In the genomic region with DNA sequence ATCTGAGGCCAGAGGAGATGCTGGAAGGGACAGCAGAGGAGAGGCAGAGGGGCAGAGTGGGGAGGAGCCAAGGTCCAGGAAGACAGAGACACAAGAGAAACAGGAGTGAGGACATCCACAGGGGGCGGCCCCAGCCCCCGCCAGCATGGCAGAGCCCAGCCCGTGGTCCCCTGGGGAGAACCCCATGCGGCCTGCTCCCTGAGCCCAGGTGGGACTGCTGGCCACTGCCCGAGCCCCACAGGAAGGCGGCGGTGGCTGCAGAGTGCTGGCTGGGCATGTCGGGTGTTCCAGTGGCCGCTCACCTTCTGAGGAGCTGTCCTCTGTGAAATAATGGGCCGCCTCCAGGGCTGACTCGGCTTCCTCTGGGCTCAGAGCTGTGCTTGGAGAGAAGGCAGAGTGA, we compare ENCODE assay signal across 20 cellular contexts. TPM values are rescaled to one million over a fixed set of nuclear protein-coding genes. Genes with fewer than 3 reads are reported as not detected.
DNase-seq lines count a peak whose midpoint lies in the region; ATAC-seq and TF ChIP-seq lines count a peak whose summit lies in the region.
"Had no signal": no experiment of that assay in that cellular context is flagged by ENCODE, and none has a peak within 500 bp of the region (broad histone marks: within the 10 kb centered on the region; RNA-seq: fewer than 3 reads in every experiment).

No MANE protein-coding gene starts in this region.

- H3K27me3 ChIP-seq in H7 (ENCODE audit: control insufficient read depth, insufficient read depth, low read length) (no peaks in the 10 kb centered on the region), neuronal stem cell (ENCODE audit: control insufficient read depth in 3 of 3, insufficient read depth in 3 of 3, low read depth in 1 of 3, low read length in 3 of 3) (no peaks in the 10 kb centered on the region), Caco-2 (replicated peaks; ENCODE audit: control insufficient read depth, insufficient read depth, low read length) (no peaks in the 10 kb centered on the region)
- H3K27me3 ChIP-seq: neural progenitor cell, uterus had no signal

- no peak overlapping the region for H3K18ac ChIP-seq in neuronal stem cell (ENCODE audit: low read length)

- peak overlapping the region; percentile 21 for H2AK5ac ChIP-seq in neuronal stem cell (ENCODE audit: low read depth, low read length)

- CTCF ChIA-PET in activated CD4-positive, alpha-beta T cell treated with anti-CD3 and anti-CD28 coated beads, Interleukin-2, amount 10 ng/mL, durations not matched to agents 7 days and 5 days (lab: Charles Lee), result interaction anchor here (1.0 kb wide), 1 partner anchor 23 kb away, joined by 3 read pairs; no protein-coding TSS in a partner anchor
- CTCF ChIA-PET in Caco-2 (lab: Charles Lee), result interaction anchor here (1.4 kb wide), 1 partner anchor 42 kb away, joined by 4 read pairs; no protein-coding TSS in a partner anchor

- H3K9ac ChIP-seq in neuronal stem cell (ENCODE audit: low read depth, low read length, poor library complexity), result no peak overlapping the region
- H3K9ac ChIP-seq: neural progenitor cell had no signal

- no peak overlapping the region for H3K4ac ChIP-seq in neuronal stem cell (ENCODE audit: low read length)

- no peaks in the 10 kb centered on the region for H3K9me3 Mint-ChIP-seq in activated CD4-positive, alpha-beta T cell treated with anti-CD3 and anti-CD28 coated beads, Interleukin-2, amount 10 ng/mL, durations not matched to agents 7 days and 5 days
- H3K9me3 Mint-ChIP-seq in chondrocyte (ENCODE audit: low read depth) (no peaks in the 10 kb centered on the region), Caco-2 (ENCODE audit: unreplicated experiment) (no peaks in the 10 kb centered on the region)
- H3K9me3 Mint-ChIP-seq: activated CD4-positive, alpha-beta memory T cell treated with anti-CD3 and anti-CD28 coated beads for 36 hours; activated naive CD8-positive, alpha-beta T cell treated with anti-CD3 and anti-CD28 coated beads, Interleukin-2, amount 10 ng/mL, durations not matched to agents 7 days and 5 days; neural progenitor cell; T-helper 1 cell treated with Interleukin-12 subunit alpha and Interleukin-12 subunit beta and Interleukin-4 antibody, amounts not matched to agents 30 μg/mL and 1 μg/mL, for 36 hours had no signal

- H3K27ac ChIP-seq in neuronal stem cell (replicated peaks; ENCODE audit: low read length), result no peak overlapping the region
- H3K27ac ChIP-seq: neural progenitor cell, uterus had no signal

- H4K91ac ChIP-seq in neuronal stem cell (ENCODE audit: low read depth, low read length, poor library complexity), result no peak overlapping the region

- H3K36me3 ChIP-seq in H7 (replicated peaks; ENCODE audit: control insufficient read depth, insufficient read depth, low read length), result peaks cover 24% of the 10 kb centered on the region
- peaks cover 47 to 86% of the 10 kb centered on the region in 2 donors for H3K36me3 ChIP-seq in neuronal stem cell (replicated peaks in 1 of 2; ENCODE audit: control insufficient read depth in 2 of 2, insufficient read depth in 2 of 2, low read length in 2 of 2)
- H3K36me3 ChIP-seq in Caco-2 (ENCODE audit: control insufficient read depth, insufficient read depth, low read length), result peaks cover 6% of the 10 kb centered on the region
- H3K36me3 ChIP-seq: neural progenitor cell, uterus had no signal

- H3K27me3 Mint-ChIP-seq in activated CD4-positive, alpha-beta T cell treated with anti-CD3 and anti-CD28 coated beads, Interleukin-2, amount 10 ng/mL, durations not matched to agents 7 days and 5 days, result no peaks in the 10 kb centered on the region
- H3K27me3 Mint-ChIP-seq in chondrocyte (ENCODE audit: low read depth) (no peaks in the 10 kb centered on the region), Caco-2 (ENCODE audit: insufficient read depth, unreplicated experiment) (no peaks in the 10 kb centered on the region)
- H3K27me3 Mint-ChIP-seq: activated CD4-positive, alpha-beta memory T cell treated with anti-CD3 and anti-CD28 coated beads for 36 hours; activated naive CD8-positive, alpha-beta T cell treated with anti-CD3 and anti-CD28 coated beads, Interleukin-2, amount 10 ng/mL, durations not matched to agents 7 days and 5 days had no signal

- no peak overlapping the region for H3K4me3 Mint-ChIP-seq in activated CD4-positive, alpha-beta T cell treated with anti-CD3 and anti-CD28 coated beads, Interleukin-2, amount 10 ng/mL, durations not matched to agents 7 days and 5 days
- H3K4me3 Mint-ChIP-seq in chondrocyte (ENCODE audit: unreplicated experiment), result no peak overlapping the region
- no peak overlapping the region for H3K4me3 Mint-ChIP-seq in Caco-2 (ENCODE audit: unreplicated experiment)
- H3K4me3 Mint-ChIP-seq: activated CD4-positive, alpha-beta memory T cell treated with anti-CD3 and anti-CD28 coated beads for 36 hours; activated naive CD8-positive, alpha-beta T cell treated with anti-CD3 and anti-CD28 coated beads, Interleukin-2, amount 10 ng/mL, durations not matched to agents 7 days and 5 days; brain; neural progenitor cell; T-helper 1 cell treated with Interleukin-12 subunit alpha and Interleukin-12 subunit beta and Interleukin-4 antibody, amounts not matched to agents 30 μg/mL and 1 μg/mL, for 36 hours had no signal

- intact Hi-C loops in Caco-2 (cut with micrococcal nuclease; ENCODE audit: unreplicated experiment), result no loop called here

- H3K27ac Mint-ChIP-seq in activated CD4-positive, alpha-beta T cell treated with anti-CD3 and anti-CD28 coated beads, Interleukin-2, amount 10 ng/mL, durations not matched to agents 7 days and 5 days, result peak overlapping the region; percentile 54
- H3K27ac Mint-ChIP-seq in chondrocyte (ENCODE audit: unreplicated experiment) (no peak overlapping the region), Caco-2 (ENCODE audit: unreplicated experiment) (no peak overlapping the region)
- H3K27ac Mint-ChIP-seq: activated CD4-positive, alpha-beta memory T cell treated with anti-CD3 and anti-CD28 coated beads for 36 hours; activated naive CD8-positive, alpha-beta T cell treated with anti-CD3 and anti-CD28 coated beads, Interleukin-2, amount 10 ng/mL, durations not matched to agents 7 days and 5 days; T-helper 1 cell treated with Interleukin-12 subunit alpha and Interleukin-12 subunit beta and Interleukin-4 antibody, amounts not matched to agents 30 μg/mL and 1 μg/mL, for 36 hours had no signal

- H2BK5ac ChIP-seq in neuronal stem cell (ENCODE audit: low read length), result no peak overlapping the region

- H3K36me3 Mint-ChIP-seq in activated CD4-positive, alpha-beta T cell treated with anti-CD3 and anti-CD28 coated beads, Interleukin-2, amount 10 ng/mL, durations not matched to agents 7 days and 5 days (ENCODE audit: low read depth), result peaks cover 17% of the 10 kb centered on the region
- H3K36me3 Mint-ChIP-seq in chondrocyte (ENCODE audit: low read depth), result peaks cover 20% of the 10 kb centered on the region
- peaks cover 48% of the 10 kb centered on the region for H3K36me3 Mint-ChIP-seq in Caco-2 (ENCODE audit: insufficient read depth, unreplicated experiment)

- H3K4me1 ChIP-seq in neuronal stem cell (ENCODE audit: control insufficient read depth in 2 of 2, insufficient read depth in 1 of 2, low read depth in 1 of 2, low read length in 2 of 2), result peaks cover 0 to 15% of the 10 kb centered on the region in 2 donors
- H3K4me1 ChIP-seq in Caco-2, result no peaks in the 10 kb centered on the region
- H3K4me1 ChIP-seq: uterus had no signal

- no peak overlapping the region for H3K4me3 ChIP-seq in H7 (ENCODE audit: insufficient read depth, low read depth, low read length)
- no peak overlapping the region for H3K4me3 ChIP-seq in neuronal stem cell (ENCODE audit: low read length in 2 of 2)
- H3K4me3 ChIP-seq in Caco-2 (ENCODE audit: low read depth, low read length), result no peak overlapping the region
- H3K4me3 ChIP-seq: neural progenitor cell, uterus had no signal

- H2BK15ac ChIP-seq in neuronal stem cell (ENCODE audit: low read length), result no peak overlapping the region

- peaks cover 4% of the 10 kb centered on the region for H3K79me1 ChIP-seq in neuronal stem cell (ENCODE audit: low read depth, low read length)

- H3K9me3 ChIP-seq in neuronal stem cell (replicated peaks in 1 of 2; ENCODE audit: control insufficient read depth in 2 of 2, insufficient read depth in 1 of 2, low read depth in 1 of 2, low read length in 2 of 2), result peaks cover 0 to under 1% of the 10 kb centered on the region in 2 donors
- no peaks in the 10 kb centered on the region for H3K9me3 ChIP-seq in Caco-2
- H3K9me3 ChIP-seq: uterus had no signal

- no peak overlapping the region for H3K23ac ChIP-seq in neuronal stem cell (ENCODE audit: low read depth, low read length, poor library complexity)

- no peak for ATAC-seq in GM18909 (IDR thresholded peaks at IDR 0.05; ENCODE audit: poor library complexity, unreplicated experiment)
- ATAC-seq: left colon had no signal

- no peak for TF ChIP-seq CTCF in chondrocyte (IDR thresholded peaks at IDR 0.05)
- TF ChIP-seq CTCF in Caco-2 (IDR thresholded peaks at IDR 0.05; ENCODE audit: insufficient read depth in 1 of 2, low read depth in 1 of 2, low read length in 1 of 2, severe bottlenecking in 1 of 2, unreplicated experiment in 1 of 2), result no peak

- H2AFZ ChIP-seq in neuronal stem cell (ENCODE audit: low read length), result no peak overlapping the region
- H2AFZ ChIP-seq: neural progenitor cell had no signal

- H4K8ac ChIP-seq in neuronal stem cell (ENCODE audit: low read depth, low read length), result no peak overlapping the region

- no peak overlapping the region for H2BK12ac ChIP-seq in neuronal stem cell (ENCODE audit: low read length)

- POLR2A ChIA-PET in activated CD4-positive, alpha-beta T cell treated with anti-CD3 and anti-CD28 coated beads, Interleukin-2, amount 10 ng/mL, durations not matched to agents 7 days and 5 days (lab: Charles Lee), result no interaction called here
- POLR2A ChIA-PET in Caco-2 (lab: Charles Lee), result no interaction called here

- no peak overlapping the region for H3K14ac ChIP-seq in neuronal stem cell (ENCODE audit: low read length)

- no CpG with 5 or more reads among the region's 11 CpGs for WGBS in neuronal stem cell (ENCODE audit: extremely low coverage in 2 of 2, insufficient read length in 2 of 2, insufficient replicate concordance in 1 of 2), 2 donors

- H3K4me1 Mint-ChIP-seq in activated CD4-positive, alpha-beta T cell treated with anti-CD3 and anti-CD28 coated beads, Interleukin-2, amount 10 ng/mL, durations not matched to agents 7 days and 5 days, result no peaks in the 10 kb centered on the region
- no peaks in the 10 kb centered on the region for H3K4me1 Mint-ChIP-seq in chondrocyte (ENCODE audit: low read depth)
- H3K4me1 Mint-ChIP-seq in Caco-2 (ENCODE audit: low read depth, unreplicated experiment), result no peaks in the 10 kb centered on the region
- H3K4me1 Mint-ChIP-seq: activated naive CD8-positive, alpha-beta T cell treated with anti-CD3 and anti-CD28 coated beads, Interleukin-2, amount 10 ng/mL, durations not matched to agents 7 days and 5 days; brain had no signal

- no peak for DNase-seq in activated CD4-positive, alpha-beta T cell treated with anti-CD3 and anti-CD28 coated beads, Interleukin-2, amount 10 ng/mL, durations not matched to agents 7 days and 5 days
- no peak for DNase-seq in activated CD4-positive, alpha-beta T cell treated with anti-CD3 and anti-CD28 coated beads for 1 hour
- DNase-seq in H7 (peak; percentile 67), chondrocyte (ENCODE audit: low spot score) (peak; percentile 72), neuronal stem cell (ENCODE audit: low spot score) (no peak), Kasumi-1 (lab: John Stamatoyannopoulos, UW) (no peak), Caco-2 (no peak)
- DNase-seq: activated naive CD8-positive, alpha-beta T cell treated with anti-CD3 and anti-CD28 coated beads, Interleukin-2, amount 10 ng/mL, durations not matched to agents 7 days and 5 days; activated T-cell treated with anti-CD3 and anti-CD28 coated beads, Interleukin-2, amount 50 U/mL, for 1 hour; left colon; NCI-H1436; NCI-H2171 treated with DMSO at 0.1 percent for 48 hours; SHP77 treated with DMSO at 0.1 percent for 48 hours; stimulated activated CD8-positive, alpha-beta memory T cell treated with anti-CD3 and anti-CD28 coated beads, Interleukin-4, amount 100 ng/mL, for 48 hours; uterus had no signal

- BruUV-seq in Caco-2 (replicated peaks; lab: Mats Ljungman, UMichigan), result no TSS peak

- no peak overlapping the region for H2BK120ac ChIP-seq in neuronal stem cell (ENCODE audit: low read depth, low read length)

- no peak overlapping the region for H3K4me2 ChIP-seq in neuronal stem cell (ENCODE audit: insufficient read depth, low read length, poor library complexity, severe bottlenecking)
- H3K4me2 ChIP-seq: neural progenitor cell had no signal

RNA-seq across cellular contexts. Expression of a gene that starts 8.9 kb away (rescaled TPM):
- total RNA-seq in activated CD4-positive, alpha-beta T cell treated with anti-CD3 and anti-CD28 coated beads, Interleukin-2, amount 10 ng/mL, durations not matched to agents 7 days and 5 days, result 10 to 100 TPM; 11.7 to 16.8 TPM
- total RNA-seq in H7 (2014; rRNA removed; shearing (Covaris generic)), result 34.7 and 56.2 TPM in 2 replicates
- total RNA-seq in chondrocyte, result 13.4 to 20.0 TPM (median 16.4 TPM) in 3 replicates
- 39.6 TPM for polyA plus RNA-seq in neuronal stem cell (2013, experiment 1 of 2)
- 39.2 TPM for polyA plus RNA-seq in neuronal stem cell (2013, experiment 2 of 2)
- total RNA-seq in Caco-2 (2022), result 37.8 and 43.0 TPM in 2 replicates

RNA-seq across cellular contexts. Expression of a gene that starts 40.2 kb away (rescaled TPM):
- total RNA-seq in activated CD4-positive, alpha-beta T cell treated with anti-CD3 and anti-CD28 coated beads, Interleukin-2, amount 10 ng/mL, durations not matched to agents 7 days and 5 days, result 10 to 100 TPM; 86.4 to 92.9 TPM
- total RNA-seq in H7 (2014; rRNA removed; shearing (Covaris generic)), result 48.1 and 61.2 TPM in 2 replicates
- total RNA-seq in chondrocyte, result 107 to 130 TPM (median 118 TPM) in 3 replicates
- 41.1 TPM for polyA plus RNA-seq in neuronal stem cell (2013, experiment 1 of 2)
- 39.6 TPM for polyA plus RNA-seq in neuronal stem cell (2013, experiment 2 of 2)
- 106 and 107 TPM in 2 replicates for total RNA-seq in Caco-2 (2022)

RNA-seq across cellular contexts. Expression of a gene that starts 46.8 kb away (rescaled TPM):
- total RNA-seq in activated CD4-positive, alpha-beta T cell treated with anti-CD3 and anti-CD28 coated beads, Interleukin-2, amount 10 ng/mL, durations not matched to agents 7 days and 5 days, result 10 to 100 TPM; 79.6 to 93.0 TPM
- total RNA-seq in H7 (2014; rRNA removed; shearing (Covaris generic)), result 161 and 184 TPM in 2 replicates
- total RNA-seq in chondrocyte, result 219 to 297 TPM (median 296 TPM) in 3 replicates
- polyA plus RNA-seq in neuronal stem cell (2013, experiment 1 of 2), result 52.6 TPM
- polyA plus RNA-seq in neuronal stem cell (2013, experiment 2 of 2), result 53.4 TPM
- 250 and 259 TPM in 2 replicates for total RNA-seq in Caco-2 (2022)

Comparison
In these comparisons a context has a peak if more than half of its experiments do, and no peak if none do; other contexts are left out.
1. DNase-seq: peak in H7 (single experiment) and chondrocyte (single experiment); none in activated CD4-positive, alpha-beta T cell treated with anti-CD3 and anti-CD28 coated beads, Interleukin-2, amount 10 ng/mL, durations not matched to agents 7 days and 5 days (single experiment), activated CD4-positive, alpha-beta T cell treated with anti-CD3 and anti-CD28 coated beads for 1 hour (single experiment), neuronal stem cell (single experiment), Kasumi-1 (0 of 2) and Caco-2 (0 of 2).